Comparison of ENCODE assay signal across 8 cellular contexts in the genomic region with DNA sequence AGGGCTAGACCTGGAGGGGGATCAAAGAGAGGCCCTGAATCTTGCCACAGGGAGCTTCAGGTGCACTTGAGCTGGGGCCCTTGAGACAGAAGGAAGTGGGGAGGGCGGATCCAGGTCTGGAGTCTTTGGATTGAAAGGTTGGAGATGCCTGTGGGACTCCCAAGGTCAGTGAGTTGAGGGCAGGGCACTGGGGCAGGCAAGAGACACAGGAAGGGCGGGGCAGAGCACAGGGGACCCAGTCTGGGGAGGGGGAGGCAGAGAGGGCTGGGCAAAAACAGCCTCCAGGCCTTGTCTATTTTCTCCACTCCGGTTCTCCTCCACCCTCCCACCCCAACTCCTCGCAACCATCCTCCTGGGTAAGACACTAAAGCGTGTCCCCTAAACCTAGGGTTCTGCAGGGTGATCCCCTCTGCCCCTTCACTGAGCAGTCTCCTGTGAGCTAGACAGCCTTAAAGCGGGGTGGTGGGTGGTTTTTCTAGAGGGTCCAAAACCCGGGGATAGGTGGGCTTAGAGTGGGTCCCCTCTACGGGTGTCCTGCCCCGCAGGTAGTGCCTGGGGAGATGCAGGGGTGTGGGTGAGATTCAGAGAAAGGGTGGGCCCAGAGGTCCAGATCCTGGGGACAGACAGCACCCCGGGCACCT. TPM values are rescaled to one million over a fixed set of nuclear protein-coding genes. Genes with fewer than 3 reads are reported as not detected.
A peak's percentile ranks its signal among the peaks of the same experiment; 100 is the strongest.
DNase-seq lines count a peak whose midpoint lies in the region; ATAC-seq and TF ChIP-seq lines count a peak whose summit lies in the region.

No MANE protein-coding gene starts in this region.

- peak overlapping the region; percentile 81 to 83 for H3K4me3 Mint-ChIP-seq in activated T-cell treated with anti-CD3 and anti-CD28 coated beads, Interleukin-2, amount 50 U/mL, for 72 hours

- no peaks in the 10 kb centered on the region for H3K27me3 Mint-ChIP-seq in activated T-cell treated with anti-CD3 and anti-CD28 coated beads, Interleukin-2, amount 50 U/mL, for 72 hours (ENCODE audit: low read depth)

- TF ChIP-seq POLR2A in spleen (IDR thresholded peaks at IDR 0.05), result no peak

- H3K9me3 ChIP-seq in HEK293 (ENCODE audit: control insufficient read depth, insufficient read depth, low read depth, low read length), result no peaks in the 10 kb centered on the region
- H3K9me3 ChIP-seq in right cardiac atrium (ENCODE audit: control insufficient read depth, low read length), result no peaks in the 10 kb centered on the region
- H3K9me3 ChIP-seq in spleen, result peaks cover 0 to 19% (median 17%) of the 10 kb centered on the region in 8 donors

- H3K36me3 ChIP-seq in HEK293 (ENCODE audit: control insufficient read depth in 2 of 2, insufficient read depth in 1 of 2, low read length in 2 of 2), result no peaks in the 10 kb centered on the region
- no peaks in the 10 kb centered on the region for H3K36me3 ChIP-seq in spleen

- H3K27ac ChIP-seq in HEK293 (ENCODE audit: extremely low read depth, low read depth, low read length) (peak overlapping the region; percentile 73; the same call in 1 of the 2 replicates), right cardiac atrium (ENCODE audit: low read length) (peak overlapping the region; percentile 61), spleen (peak overlapping the region in 7 of 8 donors; percentile 36 to 85 (median 60))

- TF ChIP-seq CTCF in HEK293 (tag by site-specific recombination; IDR thresholded peaks at IDR 0.05) (no peak), spleen (IDR thresholded peaks at IDR 0.05 in 8 of 11, conservative IDR thresholded peaks at IDR 0.05 in 3 of 11) (no peak), GM13976 (IDR thresholded peaks at IDR 0.05; ENCODE audit: borderline replicate concordance, control extremely low read depth, extremely low read depth, insufficient read depth, missing control alignments) (no peak)

- no peak for ATAC-seq in activated T-cell treated with anti-CD3 and anti-CD28 coated beads, Interleukin-2, amount 50 U/mL, for 72 hours (replicated peaks in 1 of 2)
- ATAC-seq in right cardiac atrium, result peak; percentile 12 to 22

- H3K27ac Mint-ChIP-seq in activated T-cell treated with anti-CD3 and anti-CD28 coated beads, Interleukin-2, amount 50 U/mL, for 72 hours, result no peak overlapping the region

- no peak for DNase-seq in activated T-cell treated with anti-CD3 and anti-CD28 coated beads, Interleukin-2, amount 50 U/mL, for 72 hours
- DNase-seq in right cardiac atrium (peak in 2 of 3 donors; percentile 41 to 64), spleen (peak; percentile 63), cerebellar nuclear complex (lab: John Stamatoyannopoulos, UW) (no peak), GM13976 (ENCODE audit: low spot score) (no peak), NCI-H187 (lab: John Stamatoyannopoulos, UW) (no peak), iPS-NIHi11 (ENCODE audit: low spot score) (no peak)

- WGBS in right cardiac atrium, result 40% methylated on average over 10 of the region's 10 CpGs
- 46 to 60% (median 56%) methylated on average over 10 of the region's 10 CpGs for WGBS in spleen, 5 donors

- in situ Hi-C loops in GM13976 (cut with MboI; ENCODE audit: low sequenced_read_pairs, unreplicated experiment), result no loop called here

- intact Hi-C loops in right cardiac atrium (cut with DNase I), result loop anchor here in 2 of 4 donors (10.0 kb wide), 2 partner anchors 99 to 159 kb away; partner anchors contain the start of gene CERK (in 1 of the 2)
- intact Hi-C loops in spleen (cut with DNase I; ENCODE audit: low total_unique reads), result no loop called here

- peaks cover 4 to 6% of the 10 kb centered on the region in 2 donors for H3K9me3 Mint-ChIP-seq in activated T-cell treated with anti-CD3 and anti-CD28 coated beads, Interleukin-2, amount 50 U/mL, for 72 hours

- H3K4me1 Mint-ChIP-seq in activated T-cell treated with anti-CD3 and anti-CD28 coated beads, Interleukin-2, amount 50 U/mL, for 72 hours (ENCODE audit: low read depth), result peaks cover 43% of the 10 kb centered on the region

- POLR2A ChIA-PET in HEK293 (lab: Yijun Ruan, JAX), result interaction anchor here (1.0 to 1.5 kb wide), 2 partner anchors 159 to 186 kb away, joined by 4 to 5 read pairs; partner anchors contain the start of gene TBC1D22A

- H3K4me1 ChIP-seq in HEK293 (ENCODE audit: control insufficient read depth, insufficient read depth, low read length) (peaks cover 24% of the 10 kb centered on the region), right cardiac atrium (ENCODE audit: control insufficient read depth, insufficient read depth, low read length) (peaks cover 18% of the 10 kb centered on the region), spleen (peaks cover 23 to 68% (median 49%) of the 10 kb centered on the region in 6 donors)

- H3K27me3 ChIP-seq in right cardiac atrium (ENCODE audit: control insufficient read depth, insufficient read depth), result no peaks in the 10 kb centered on the region
- H3K27me3 ChIP-seq in spleen (replicated peaks in 1 of 7), result no peaks in the 10 kb centered on the region

- CTCF ChIA-PET in HEK293 (lab: Yijun Ruan, JAX), result interaction anchor here (1.1 to 2.1 kb wide), 2 partner anchors 12 to 18 kb away, joined by 4 to 10 read pairs; no protein-coding TSS in a partner anchor

- H3K4me3 ChIP-seq in HEK293 (ENCODE audit: low read depth, low read length) (peak overlapping the region; percentile 23; the same call in 1 of the 2 replicates), right cardiac atrium (ENCODE audit: low read length) (peak overlapping the region; percentile 93), spleen (peak overlapping the region; percentile 47 to 85 (median 49))

- H3K36me3 Mint-ChIP-seq in activated T-cell treated with anti-CD3 and anti-CD28 coated beads, Interleukin-2, amount 50 U/mL, for 72 hours (ENCODE audit: insufficient read depth in 2 of 2), result peaks cover 4 to 7% of the 10 kb centered on the region in 2 donors

TF ChIP-seq in HEK293, 187 proteins besides CTCF, POLR2A, EP300 and RAD21:
- TF ChIP-seq SP2 (tag by site-specific recombination; IDR thresholded peaks at IDR 0.05) (peak; percentile 46), SCRT1 (tag by site-specific recombination; IDR thresholded peaks at IDR 0.05; ENCODE audit: borderline replicate concordance) (no peak), PATZ1 (tag by site-specific recombination; IDR thresholded peaks at IDR 0.05) (0 out of 2 replicates have a peak, but pooled peaks have one; percentile 14), ZNF692 (tag by site-specific recombination; IDR thresholded peaks at IDR 0.05) (peak; percentile 72), ZNF140 (tag by site-specific recombination; IDR thresholded peaks at IDR 0.05) (no peak), ZFP69B (tag by site-specific recombination; IDR thresholded peaks at IDR 0.05) (peak; percentile 44; the same call in 1 of the 2 replicates), ZNF623 (tag by site-specific recombination; IDR thresholded peaks at IDR 0.05) (peak; percentile 34; the same call in 1 of the 2 replicates), KLF1 (tag by site-specific recombination; IDR thresholded peaks at IDR 0.05) (peak; percentile 77)

RNA-seq across cellular contexts. Expression of gene CELSR1, which starts 38.6 kb away (rescaled TPM):
- total RNA-seq in activated T-cell treated with anti-CD3 and anti-CD28 coated beads, Interleukin-2, amount 50 U/mL, for 72 hours, result 1 to 10 TPM in 1 of 2 donors, under 1 TPM in 1; 0.83 to 1.3 TPM
- total RNA-seq in right cardiac atrium (1 to 10 TPM; 5.5 to 7.9 (median 6.5) TPM), spleen (10 to 100 TPM in 2 of 7 donors, 1 to 10 TPM in 5; 4.3 to 12.7 (median 8.0) TPM)
- polyA plus RNA-seq in right cardiac atrium (5.6 TPM), spleen (10 to 100 TPM in 2 of 3 donors, 1 to 10 TPM in 1; 8.2 to 13.1 (median 11.4) TPM)

RNA-seq across cellular contexts. Expression of gene GRAMD4, which starts 44.2 kb away (rescaled TPM):
- total RNA-seq in activated T-cell treated with anti-CD3 and anti-CD28 coated beads, Interleukin-2, amount 50 U/mL, for 72 hours, result 10 to 100 TPM; 42.8 to 53.5 TPM
- total RNA-seq in right cardiac atrium, result 100 to 1,000 TPM in 1 of 4 donors, 10 to 100 TPM in 3; 74.3 to 106 (median 88.5) TPM
- polyA plus RNA-seq in right cardiac atrium, result 31.6 TPM
- 10 to 100 TPM; 20.8 to 46.1 (median 33.1) TPM for total RNA-seq in spleen
- 10 to 100 TPM; 16.0 to 26.3 (median 21.5) TPM for polyA plus RNA-seq in spleen

Comparison
In these comparisons a context has a peak if more than half of its experiments do, and no peak if none do; other contexts are left out.
1. H3K4me3 ChIP-seq: peak in every context shown above with its lines; median percentile 93 in right cardiac atrium; 49 in spleen; 23 in HEK293.
2. ATAC-seq: peak in right cardiac atrium (2 of 2); none in activated T-cell treated with anti-CD3 and anti-CD28 coated beads, Interleukin-2, amount 50 U/mL, for 72 hours (0 of 2).
3. DNase-seq: peak in right cardiac atrium (2 of 3) and spleen (single experiment); none in activated T-cell treated with anti-CD3 and anti-CD28 coated beads, Interleukin-2, amount 50 U/mL, for 72 hours (0 of 2), cerebellar nuclear complex (0 of 2), GM13976 (single experiment), NCI-H187 (0 of 2) and iPS-NIHi11 (single experiment).
4. Peak in every context shown above with its lines, with median percentiles within 50 percentile points of each other: H3K27ac ChIP-seq.